Comparison of ENCODE assay signal across 2 cellular contexts in the genomic region with DNA sequence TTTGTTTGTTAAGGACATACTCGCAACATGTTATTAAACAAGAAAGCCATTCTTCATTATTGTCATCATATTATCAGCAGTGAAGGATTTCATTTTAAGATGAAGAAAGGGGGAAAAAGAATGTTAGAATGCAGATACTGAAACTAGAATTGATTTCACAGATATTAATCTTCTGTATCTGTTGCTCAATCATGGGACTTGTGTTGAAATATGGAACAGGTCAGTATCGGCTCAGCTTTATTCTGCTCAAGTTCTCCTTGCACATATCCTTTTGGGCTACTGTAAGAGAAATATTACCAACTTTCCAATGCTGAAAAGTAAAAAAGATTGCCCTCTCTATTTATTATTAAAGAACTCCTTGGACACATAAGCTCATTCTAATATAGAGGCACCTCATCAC.
TF ChIP-seq lines count a peak whose summit lies in the region.

No MANE protein-coding gene starts in this region.

TF ChIP-seq in IMR-90, 13 proteins besides CTCF, POLR2A, EP300 and RAD21:
- no peak for TF ChIP-seq MAFK (IDR thresholded peaks at IDR 0.05; ENCODE audit: low read depth, low read length)
- no peak for TF ChIP-seq RCOR1 (IDR thresholded peaks at IDR 0.05; ENCODE audit: insufficient replicate concordance, low read length)
- TF ChIP-seq, protein P1, sequence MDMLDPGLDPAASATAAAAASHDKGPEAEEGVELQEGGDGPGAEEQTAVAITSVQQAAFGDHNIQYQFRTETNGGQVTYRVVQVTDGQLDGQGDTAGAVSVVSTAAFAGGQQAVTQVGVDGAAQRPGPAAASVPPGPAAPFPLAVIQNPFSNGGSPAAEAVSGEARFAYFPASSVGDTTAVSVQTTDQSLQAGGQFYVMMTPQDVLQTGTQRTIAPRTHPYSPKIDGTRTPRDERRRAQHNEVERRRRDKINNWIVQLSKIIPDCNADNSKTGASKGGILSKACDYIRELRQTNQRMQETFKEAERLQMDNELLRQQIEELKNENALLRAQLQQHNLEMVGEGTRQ (IDR thresholded peaks at IDR 0.05; ENCODE audit: low read depth, low read length): no peak
- TF ChIP-seq CEBPB (IDR thresholded peaks at IDR 0.05; ENCODE audit: low read depth, low read length): peak; percentile 71
TF ChIP-seq in IMR-90: peak in this region for 1.

TF ChIP-seq in K562, 482 proteins besides CTCF, POLR2A, EP300 and RAD21:
- TF ChIP-seq STAT5A (IDR thresholded peaks at IDR 0.05; ENCODE audit: borderline replicate concordance, low read length) (no peak), CREBBP (IDR thresholded peaks at IDR 0.05; ENCODE audit: low read depth, low read length) (no peak), XRCC3 (IDR thresholded peaks at IDR 0.05) (no peak), SAFB2 (IDR thresholded peaks at IDR 0.05; ENCODE audit: borderline replicate concordance, low read depth, low read length, severe bottlenecking) (no peak), CEBPG (CRISPR knock-in tag; IDR thresholded peaks at IDR 0.05) (no peak), CEBPG (tag; conservative IDR thresholded peaks at IDR 0.05 in 1 of 2, IDR thresholded peaks at IDR 0.05 in 1 of 2) (peak; percentile 39 to 68; a peak in 3 of 4 replicates), CEBPB (tag; IDR thresholded peaks at IDR 0.05) (peak; percentile 69), HNRNPLL (IDR thresholded peaks at IDR 0.05; ENCODE audit: low read depth, low read length, poor library complexity, severe bottlenecking) (no peak), HDAC6 (IDR thresholded peaks at IDR 0.05; ENCODE audit: low read depth, low read length) (no peak)
- TF ChIP-seq, protein P2, sequence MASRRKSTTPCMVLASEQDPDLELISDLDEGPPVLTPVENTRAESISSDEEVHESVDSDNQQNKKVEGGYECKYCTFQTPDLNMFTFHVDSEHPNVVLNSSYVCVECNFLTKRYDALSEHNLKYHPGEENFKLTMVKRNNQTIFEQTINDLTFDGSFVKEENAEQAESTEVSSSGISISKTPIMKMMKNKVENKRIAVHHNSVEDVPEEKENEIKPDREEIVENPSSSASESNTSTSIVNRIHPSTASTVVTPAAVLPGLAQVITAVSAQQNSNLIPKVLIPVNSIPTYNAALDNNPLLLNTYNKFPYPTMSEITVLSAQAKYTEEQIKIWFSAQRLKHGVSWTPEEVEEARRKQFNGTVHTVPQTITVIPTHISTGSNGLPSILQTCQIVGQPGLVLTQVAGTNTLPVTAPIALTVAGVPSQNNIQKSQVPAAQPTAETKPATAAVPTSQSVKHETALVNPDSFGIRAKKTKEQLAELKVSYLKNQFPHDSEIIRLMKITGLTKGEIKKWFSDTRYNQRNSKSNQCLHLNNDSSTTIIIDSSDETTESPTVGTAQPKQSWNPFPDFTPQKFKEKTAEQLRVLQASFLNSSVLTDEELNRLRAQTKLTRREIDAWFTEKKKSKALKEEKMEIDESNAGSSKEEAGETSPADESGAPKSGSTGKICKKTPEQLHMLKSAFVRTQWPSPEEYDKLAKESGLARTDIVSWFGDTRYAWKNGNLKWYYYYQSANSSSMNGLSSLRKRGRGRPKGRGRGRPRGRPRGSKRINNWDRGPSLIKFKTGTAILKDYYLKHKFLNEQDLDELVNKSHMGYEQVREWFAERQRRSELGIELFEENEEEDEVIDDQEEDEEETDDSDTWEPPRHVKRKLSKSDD (conservative IDR thresholded peaks at IDR 0.05; ENCODE audit: low read length): no peak
